Comparison of ENCODE assay signal across 13 cellular contexts in genomic region chr3:170421147-170421641, GRCh38. TPM values are rescaled to one million over a fixed set of nuclear protein-coding genes. Genes with fewer than 3 reads are reported as not detected.
DNase-seq lines count a peak whose midpoint lies in the region; ATAC-seq and TF ChIP-seq lines count a peak whose summit lies in the region.
"Had no signal": no experiment of that assay in that cellular context is flagged by ENCODE, and none has a peak within 500 bp of the region (broad histone marks: within the 10 kb centered on the region; RNA-seq: fewer than 3 reads in every experiment).

No MANE protein-coding gene starts in this region.

- peaks cover 12 to 39% (median 28%) of the 10 kb centered on the region in 9 donors for H3K4me1 ChIP-seq in heart right ventricle
- peaks cover 4% of the 10 kb centered on the region for H3K4me1 ChIP-seq in prostate gland (replicated peaks)
- no peaks in the 10 kb centered on the region for H3K4me1 ChIP-seq in Karpas-422 (ENCODE audit: low read length)

- peak in 5 of 8 donors; percentile 17 to 62 (median 21) for ATAC-seq in heart right ventricle
- ATAC-seq in T-helper 17 cell, result no peak
- ATAC-seq in activated naive CD8-positive, alpha-beta T cell treated with anti-CD3 and anti-CD28 coated beads, Interleukin-2, amount 50 U/mL, for 24 hours, result no peak

- H3K27me3 ChIP-seq in heart right ventricle (peaks cover 0 to 52% (median 36%) of the 10 kb centered on the region in 7 donors), prostate gland (replicated peaks; ENCODE audit: insufficient read depth) (no peaks in the 10 kb centered on the region), Karpas-422 (ENCODE audit: low read length) (no peaks in the 10 kb centered on the region)

- WGBS in heart right ventricle, 2 donors, result 45 to 49% methylated on average over 12 of the region's 12 CpGs
- 51% methylated on average over 12 of the region's 12 CpGs for WGBS in prostate gland

- no peak overlapping the region for H3K27ac Mint-ChIP-seq in T-helper 17 cell
- no peak overlapping the region for H3K27ac Mint-ChIP-seq in activated naive CD8-positive, alpha-beta T cell treated with anti-CD3 and anti-CD28 coated beads for 36 hours
- no peak overlapping the region for H3K27ac Mint-ChIP-seq in activated naive CD8-positive, alpha-beta T cell treated with anti-CD3 and anti-CD28 coated beads, Interleukin-2, amount 50 U/mL, for 24 hours
- H3K27ac Mint-ChIP-seq: T-helper 1 cell treated with Interleukin-12 subunit alpha and Interleukin-12 subunit beta and Interleukin-4 antibody, amounts not matched to agents 30 μg/mL and 1 μg/mL, for 36 hours had no signal

- peak overlapping the region in 6 of 10 donors; percentile 14 to 63 (median 50) for H3K4me3 ChIP-seq in heart right ventricle
- H3K4me3 ChIP-seq in prostate gland, result peak overlapping the region; percentile 10 to 35
- no peak overlapping the region for H3K4me3 ChIP-seq in Karpas-422 (ENCODE audit: low read length)

- H3K4me1 Mint-ChIP-seq in T-helper 17 cell, result peaks cover 16% of the 10 kb centered on the region
- H3K4me1 Mint-ChIP-seq in activated naive CD8-positive, alpha-beta T cell treated with anti-CD3 and anti-CD28 coated beads for 36 hours, result peaks cover 9% of the 10 kb centered on the region
- peaks cover 11% of the 10 kb centered on the region for H3K4me1 Mint-ChIP-seq in activated naive CD8-positive, alpha-beta T cell treated with anti-CD3 and anti-CD28 coated beads, Interleukin-2, amount 50 U/mL, for 24 hours

- no peaks in the 10 kb centered on the region for H3K9me2 ChIP-seq in Karpas-422 (replicated peaks; ENCODE audit: insufficient read depth, low read length)

- peaks cover 55% of the 10 kb centered on the region for H3K27me3 Mint-ChIP-seq in T-helper 17 cell
- peaks cover 55% of the 10 kb centered on the region for H3K27me3 Mint-ChIP-seq in activated naive CD8-positive, alpha-beta T cell treated with anti-CD3 and anti-CD28 coated beads for 36 hours
- H3K27me3 Mint-ChIP-seq in activated naive CD8-positive, alpha-beta T cell treated with anti-CD3 and anti-CD28 coated beads, Interleukin-2, amount 50 U/mL, for 24 hours, result peaks cover 42% of the 10 kb centered on the region

- H3K27ac ChIP-seq in heart right ventricle (peak overlapping the region in 8 of 10 donors; percentile 0 to 79 (median 48)), prostate gland (peak overlapping the region; percentile 26 to 75), Karpas-422 (ENCODE audit: low read length) (no peak overlapping the region)
- H3K27ac ChIP-seq: C4-2B, KMS-11 had no signal

- peaks cover 0 to 5% (median 0%) of the 10 kb centered on the region in 9 donors for H3K36me3 ChIP-seq in heart right ventricle
- H3K36me3 ChIP-seq in prostate gland, result no peaks in the 10 kb centered on the region
- H3K36me3 ChIP-seq in Karpas-422 (ENCODE audit: insufficient read depth, low read length), result no peaks in the 10 kb centered on the region
- H3K36me3 ChIP-seq: right lobe of liver had no signal

- no peaks in the 10 kb centered on the region for H4K20me1 ChIP-seq in Karpas-422 (ENCODE audit: insufficient read depth, low read depth, low read length)

- no peak overlapping the region for H2AFZ ChIP-seq in Karpas-422 (ENCODE audit: low read length)

- intact Hi-C loops in heart right ventricle (cut with DNase I), result loop anchor here in 1 of 10 donors (10.0 kb wide), 1 partner anchor 84 kb away; no protein-coding TSS in a partner anchor
- intact Hi-C loops in prostate gland (cut with DNase I), result no loop called here

- TF ChIP-seq POLR2A in prostate gland (IDR thresholded peaks at IDR 0.05), result no peak

- H3K9me3 ChIP-seq in heart right ventricle, result no peaks in the 10 kb centered on the region
- H3K9me3 ChIP-seq in prostate gland, result no peaks in the 10 kb centered on the region
- H3K9me3 ChIP-seq in T-helper 17 cell (ENCODE audit: control insufficient read depth, low read length, poor library complexity, severe bottlenecking), result no peaks in the 10 kb centered on the region
- H3K9me3 ChIP-seq in Karpas-422 (ENCODE audit: low read length), result no peaks in the 10 kb centered on the region
- H3K9me3 ChIP-seq: right lobe of liver had no signal

- no peak overlapping the region for H3K4me2 ChIP-seq in Karpas-422 (ENCODE audit: low read depth, low read length, poor library complexity, severe bottlenecking)
- H3K4me2 ChIP-seq: KMS-11 had no signal

- H3K9me3 Mint-ChIP-seq in activated naive CD8-positive, alpha-beta T cell treated with anti-CD3 and anti-CD28 coated beads for 36 hours, result no peaks in the 10 kb centered on the region
- no peaks in the 10 kb centered on the region for H3K9me3 Mint-ChIP-seq in activated naive CD8-positive, alpha-beta T cell treated with anti-CD3 and anti-CD28 coated beads, Interleukin-2, amount 50 U/mL, for 24 hours
- H3K9me3 Mint-ChIP-seq: T-helper 1 cell treated with Interleukin-12 subunit alpha and Interleukin-12 subunit beta and Interleukin-4 antibody, amounts not matched to agents 30 μg/mL and 1 μg/mL, for 36 hours had no signal

- peaks cover 5% of the 10 kb centered on the region for H3K36me3 Mint-ChIP-seq in T-helper 17 cell (ENCODE audit: low read depth)
- peaks cover 2% of the 10 kb centered on the region for H3K36me3 Mint-ChIP-seq in activated naive CD8-positive, alpha-beta T cell treated with anti-CD3 and anti-CD28 coated beads for 36 hours
- no peaks in the 10 kb centered on the region for H3K36me3 Mint-ChIP-seq in activated naive CD8-positive, alpha-beta T cell treated with anti-CD3 and anti-CD28 coated beads, Interleukin-2, amount 50 U/mL, for 24 hours (ENCODE audit: low read depth)

- no peak for TF ChIP-seq CTCF in heart right ventricle (IDR thresholded peaks at IDR 0.05)
- no peak for TF ChIP-seq CTCF in prostate gland (IDR thresholded peaks at IDR 0.05)

- DNase-seq in AG08395 (ENCODE audit: low spot score) (peak; percentile 35), amygdala (lab: John Stamatoyannopoulos, UW) (peak in 43 of 56 donors; percentile 8 to 79 (median 50)), heart right ventricle (peak in 1 of 2 donors; percentile 13), prostate gland (ENCODE audit: low spot score) (no peak), T-helper 17 cell (no peak), Karpas-422 (no peak)
- no peak for DNase-seq in activated naive CD8-positive, alpha-beta T cell treated with anti-CD3 and anti-CD28 coated beads for 36 hours
- no peak for DNase-seq in activated naive CD8-positive, alpha-beta T cell treated with anti-CD3 and anti-CD28 coated beads, Interleukin-2, amount 50 U/mL, for 24 hours
- DNase-seq: activated CD8-positive, alpha-beta memory T cell treated with anti-CD3 and anti-CD28 coated beads, Interleukin-2, amount 50 U/mL, for 48 hours; right lobe of liver had no signal

- no peak overlapping the region for H3K9ac ChIP-seq in Karpas-422 (ENCODE audit: low read length)
- H3K9ac ChIP-seq: KMS-11 had no signal

- no peaks in the 10 kb centered on the region for H3K79me2 ChIP-seq in Karpas-422 (ENCODE audit: low read length)

- H3K4me3 Mint-ChIP-seq in T-helper 17 cell, result no peak overlapping the region
- no peak overlapping the region for H3K4me3 Mint-ChIP-seq in activated naive CD8-positive, alpha-beta T cell treated with anti-CD3 and anti-CD28 coated beads for 36 hours
- no peak overlapping the region for H3K4me3 Mint-ChIP-seq in activated naive CD8-positive, alpha-beta T cell treated with anti-CD3 and anti-CD28 coated beads, Interleukin-2, amount 50 U/mL, for 24 hours
- H3K4me3 Mint-ChIP-seq: T-helper 1 cell treated with Interleukin-12 subunit alpha and Interleukin-12 subunit beta and Interleukin-4 antibody, amounts not matched to agents 30 μg/mL and 1 μg/mL, for 36 hours had no signal

RNA-seq across cellular contexts. Expression of gene CLDN11, which starts 2.5 kb away (rescaled TPM):
- total RNA-seq in heart right ventricle (1 to 10 TPM; 1.6 to 3.9 (median 2.8) TPM), prostate gland (100 to 1,000 TPM in 1 of 2 donors, 10 to 100 TPM in 1; 11.8 to 668 TPM), T-helper 17 cell (not detected)
- polyA plus RNA-seq in heart right ventricle, result 1 to 10 TPM; 1.6 to 3.2 TPM
- not detected for total RNA-seq in activated naive CD8-positive, alpha-beta T cell treated with anti-CD3 and anti-CD28 coated beads for 36 hours
- not detected in 2 replicates for total RNA-seq in Karpas-422 (2014; rRNA removed; shearing (Covaris generic); ENCODE audit: low replicate concordance)

Comparison
In these comparisons a context has a peak if more than half of its experiments do, and no peak if none do; other contexts are left out.
1. DNase-seq: peak in AG08395 (single experiment) and amygdala (43 of 56); none in prostate gland (single experiment), T-helper 17 cell (0 of 3), activated naive CD8-positive, alpha-beta T cell treated with anti-CD3 and anti-CD28 coated beads for 36 hours (single experiment), Karpas-422 (single experiment) and activated naive CD8-positive, alpha-beta T cell treated with anti-CD3 and anti-CD28 coated beads, Interleukin-2, amount 50 U/mL, for 24 hours (single experiment).
2. ATAC-seq: peak in heart right ventricle (5 of 8); none in T-helper 17 cell (single experiment) and activated naive CD8-positive, alpha-beta T cell treated with anti-CD3 and anti-CD28 coated beads, Interleukin-2, amount 50 U/mL, for 24 hours (single experiment).